ENCODE assay signal across 8 cellular contexts in the genomic region with DNA sequence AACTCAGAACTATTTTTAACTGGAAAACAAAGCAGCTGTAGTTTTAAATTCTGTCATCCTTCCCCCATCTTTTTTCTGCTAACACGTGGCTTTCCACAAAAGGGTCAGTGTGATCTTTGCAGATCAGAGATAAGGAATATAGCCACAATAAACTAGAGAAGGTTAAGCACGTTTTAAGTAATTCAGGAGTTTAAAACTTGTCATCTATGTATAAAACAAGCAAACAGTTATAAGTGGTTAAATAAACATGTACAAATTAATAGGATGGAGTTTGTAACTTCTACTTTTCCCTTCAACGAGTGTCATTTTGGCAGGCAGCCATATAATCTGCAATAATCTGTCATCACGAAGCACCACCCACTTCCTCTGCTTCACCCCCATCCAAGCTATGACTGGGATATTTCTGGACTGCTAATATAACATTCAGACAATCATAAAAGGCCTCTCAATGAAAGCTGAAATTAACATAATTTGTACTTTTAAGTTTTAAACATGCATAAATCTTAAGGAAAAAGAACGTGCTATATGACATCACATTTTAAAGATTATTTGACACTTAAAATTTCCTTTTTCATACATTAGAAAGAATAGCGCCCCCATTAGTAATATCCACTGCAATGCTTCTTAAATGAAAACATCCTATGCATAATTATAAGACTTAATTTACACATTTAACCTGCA. TPM values are rescaled to one million over a fixed set of nuclear protein-coding genes. Genes with fewer than 3 reads are reported as not detected.
A peak's percentile ranks its signal among the peaks of the same experiment; 100 is the strongest.
DNase-seq lines count a peak whose midpoint lies in the region; ATAC-seq, FAIRE-seq and TF ChIP-seq lines count a peak whose summit lies in the region.

No MANE protein-coding gene starts in this region.

- peaks cover 39 to 61% (median 51%) of the 10 kb centered on the region in 3 donors for H3K4me1 Mint-ChIP-seq in naive B cell

- peak overlapping the region; percentile 42 to 94 (median 87) for H3K27ac Mint-ChIP-seq in naive B cell

- peak overlapping the region; percentile 35 to 95 (median 90) for H3K4me3 Mint-ChIP-seq in naive B cell

- no peak for FAIRE-seq in D721Med (lab: Jason Lieb, UNC)

- DNase-seq in CD1c-positive myeloid dendritic cell (ENCODE audit: extremely low spot score) (peak; percentile 94), HuH-7.5 (ENCODE audit: low spot score) (peak; percentile 17), T-helper 9 cell (peak; percentile 18), naive B cell (peak; percentile 61), D721Med (ENCODE audit: insufficient read length, low spot score) (no peak), cerebellum (ENCODE audit: low spot score) (no peak)
- DNase-seq in effector memory CD4-positive, alpha-beta T cell: peak in 2 of 3 donors; percentile 22 to 39

- H3K36me3 Mint-ChIP-seq in naive B cell: peaks cover 7 to 17% of the 10 kb centered on the region in 2 donors

- H3K4me3 ChIP-seq in effector memory CD4-positive, alpha-beta T cell (ENCODE audit: insufficient read depth, low read depth, low read length, poor library complexity, severe bottlenecking): peak overlapping the region; percentile 18

- peaks cover 0 to 7% (median 2%) of the 10 kb centered on the region in 7 donors for H3K9me3 Mint-ChIP-seq in naive B cell

- peak; percentile 69 for ATAC-seq in GM19395 (IDR thresholded peaks at IDR 0.05; ENCODE audit: unreplicated experiment)
- ATAC-seq in naive B cell (ENCODE audit: low read depth in 2 of 2): peak; percentile 80 to 81

- no peak for TF ChIP-seq CTCF in D721Med (IDR thresholded peaks at IDR 0.05; ENCODE audit: insufficient read depth, missing control alignments)

- peaks cover 14% of the 10 kb centered on the region for H3K4me1 ChIP-seq in effector memory CD4-positive, alpha-beta T cell (ENCODE audit: control insufficient read depth, insufficient read depth, low read length, poor library complexity, severe bottlenecking)

- no peaks in the 10 kb centered on the region for H3K27me3 ChIP-seq in effector memory CD4-positive, alpha-beta T cell (replicated peaks; ENCODE audit: control insufficient read depth, insufficient read depth, low read length, poor library complexity, severe bottlenecking)

- no peaks in the 10 kb centered on the region for H3K27me3 Mint-ChIP-seq in naive B cell

- H3K9me3 ChIP-seq in effector memory CD4-positive, alpha-beta T cell (ENCODE audit: control insufficient read depth, low read length): no peaks in the 10 kb centered on the region

- H3K27ac ChIP-seq in effector memory CD4-positive, alpha-beta T cell (ENCODE audit: insufficient read depth, low read length, poor library complexity, severe bottlenecking): no peak overlapping the region

- peaks cover 3% of the 10 kb centered on the region for H3K36me3 ChIP-seq in effector memory CD4-positive, alpha-beta T cell (ENCODE audit: control insufficient read depth, insufficient read depth, low read length)

RNA-seq across cellular contexts. Expression of gene TAOK3, which starts 15.2 kb away (rescaled TPM):
- polyA plus RNA-seq in naive B cell (ENCODE audit: low read depth in 6 of 6): 10 to 100 TPM; 34.7 to 94.9 (median 86.3) TPM
- 46.2 TPM for total RNA-seq in cerebellum

RNA-seq across cellular contexts. Expression of gene SUDS3, which starts 18.9 kb away (rescaled TPM):
- polyA plus RNA-seq in naive B cell (ENCODE audit: low read depth in 6 of 6): 10 to 100 TPM; 17.2 to 26.0 (median 20.1) TPM
- total RNA-seq in cerebellum: 51.9 TPM

Comparison
In these comparisons a context has a peak if more than half of its experiments do, and no peak if none do; other contexts are left out.
1. DNase-seq: peak in CD1c-positive myeloid dendritic cell (single experiment), HuH-7.5 (single experiment), T-helper 9 cell (single experiment), effector memory CD4-positive, alpha-beta T cell (2 of 3) and naive B cell (single experiment); none in D721Med (single experiment) and cerebellum (single experiment).